ENCODE assay signal across 20 cellular contexts in the genomic region with DNA sequence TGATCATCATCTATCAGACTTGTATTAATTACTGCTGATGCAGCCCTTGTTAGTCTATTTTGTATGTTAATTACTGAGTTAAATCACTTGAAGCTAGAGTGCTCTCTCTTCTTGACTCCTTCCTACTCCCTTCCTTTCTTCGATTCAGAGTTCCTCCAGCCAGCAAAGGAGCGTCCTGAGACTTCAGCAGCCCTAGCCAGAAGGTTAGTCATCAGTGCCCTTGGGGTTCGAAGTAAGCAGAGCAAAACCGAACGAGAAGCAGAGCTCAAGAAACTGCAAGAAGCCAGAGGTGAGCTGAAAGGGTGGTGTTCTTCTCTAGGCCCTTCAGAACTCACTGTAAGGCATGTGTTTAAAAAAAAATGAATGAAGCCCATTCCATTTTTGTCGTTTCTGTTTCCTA. TPM values are rescaled to one million over a fixed set of nuclear protein-coding genes. Genes with fewer than 3 reads are reported as not detected.
"Had no signal": no experiment of that assay in that cellular context is flagged by ENCODE, and none has a peak within 500 bp of the region (broad histone marks: within the 10 kb centered on the region; RNA-seq: fewer than 3 reads in every experiment).

No MANE protein-coding gene starts in this region.

- H3K9me3 Mint-ChIP-seq: activated CD8-positive, alpha-beta T cell treated with anti-CD3 and anti-CD28 coated beads for 36 hours; activated naive CD8-positive, alpha-beta T cell treated with anti-CD3 and anti-CD28 coated beads for 36 hours; dendritic cell treated with granulocyte-macrophage colony-stimulating factor and Interleukin-4, amounts not matched to agents 40 ng/mL and 50 ng/mL, for 4 days; effector memory CD8-positive, alpha-beta T cell; immature natural killer cell; stimulated activated memory B cell treated with anti-CD40 and anti-IgM and Interleukin-4, amounts not matched to agents 10 μg/mL and 1 μg/mL and 100 μg/mL, for 72 hours had no signal

- H3K27ac Mint-ChIP-seq: activated CD8-positive, alpha-beta T cell treated with anti-CD3 and anti-CD28 coated beads for 36 hours; activated naive CD8-positive, alpha-beta T cell treated with anti-CD3 and anti-CD28 coated beads for 36 hours; dendritic cell treated with granulocyte-macrophage colony-stimulating factor and Interleukin-4, amounts not matched to agents 40 ng/mL and 50 ng/mL, for 4 days; effector memory CD8-positive, alpha-beta T cell; mesothelial cell of epicardium; stimulated activated memory B cell treated with anti-CD40 and anti-IgM and Interleukin-4, amounts not matched to agents 10 μg/mL and 1 μg/mL and 100 μg/mL, for 72 hours had no signal

- H3K9me3 ChIP-seq: lower lobe of right lung, neutrophil, thyroid gland had no signal

- DNase-seq: activated CD4-positive, alpha-beta T cell treated with anti-CD3 and anti-CD28 coated beads for 48 hours; activated CD8-positive, alpha-beta memory T cell treated with anti-CD3 and anti-CD28 coated beads, Interleukin-2, amount 50 U/mL, for 4 hours; activated CD8-positive, alpha-beta T cell treated with anti-CD3 and anti-CD28 coated beads for 36 hours; activated gamma-delta T cell treated with Interleukin-2 at 50 U/mL for 16 hours; activated naive CD8-positive, alpha-beta T cell treated with anti-CD3 and anti-CD28 coated beads for 36 hours; anterior cingulate cortex; cerebellar nuclear complex; effector memory CD8-positive, alpha-beta T cell; foreskin melanocyte; head of caudate nucleus; immature natural killer cell; left cardiac atrium; lower lobe of right lung; T-helper 2 cell; thyroid gland had no signal

- ATAC-seq: activated CD8-positive, alpha-beta T cell treated with anti-CD3 and anti-CD28 coated beads for 36 hours; effector memory CD8-positive, alpha-beta T cell; left cardiac atrium; lower lobe of right lung; stimulated activated memory B cell treated with anti-CD40 and anti-IgM and Interleukin-4, amounts not matched to agents 10 μg/mL and 1 μg/mL and 100 μg/mL, for 72 hours had no signal

- H3K4me1 Mint-ChIP-seq: activated naive CD8-positive, alpha-beta T cell treated with anti-CD3 and anti-CD28 coated beads for 36 hours; mesothelial cell of epicardium; stimulated activated memory B cell treated with anti-CD40 and anti-IgM and Interleukin-4, amounts not matched to agents 10 μg/mL and 1 μg/mL and 100 μg/mL, for 72 hours had no signal

- H3K4me1 ChIP-seq: lower lobe of right lung had no signal

- H3K27me3 ChIP-seq: neutrophil, thyroid gland had no signal

- H3K27ac ChIP-seq: epithelial cell of prostate, lower lobe of right lung, neutrophil, thyroid gland had no signal

- H3K4me3 Mint-ChIP-seq: activated CD8-positive, alpha-beta T cell treated with anti-CD3 and anti-CD28 coated beads for 36 hours; activated naive CD8-positive, alpha-beta T cell treated with anti-CD3 and anti-CD28 coated beads for 36 hours; dendritic cell treated with granulocyte-macrophage colony-stimulating factor and Interleukin-4, amounts not matched to agents 40 ng/mL and 50 ng/mL, for 4 days; effector memory CD8-positive, alpha-beta T cell; immature natural killer cell; mesothelial cell of epicardium; stimulated activated memory B cell treated with anti-CD40 and anti-IgM and Interleukin-4, amounts not matched to agents 10 μg/mL and 1 μg/mL and 100 μg/mL, for 72 hours had no signal

- H3K4me3 ChIP-seq: lower lobe of right lung, thyroid gland had no signal

- H3K27me3 Mint-ChIP-seq: activated CD8-positive, alpha-beta T cell treated with anti-CD3 and anti-CD28 coated beads for 36 hours; activated naive CD8-positive, alpha-beta T cell treated with anti-CD3 and anti-CD28 coated beads for 36 hours; dendritic cell treated with granulocyte-macrophage colony-stimulating factor and Interleukin-4, amounts not matched to agents 40 ng/mL and 50 ng/mL, for 4 days; effector memory CD8-positive, alpha-beta T cell; stimulated activated memory B cell treated with anti-CD40 and anti-IgM and Interleukin-4, amounts not matched to agents 10 μg/mL and 1 μg/mL and 100 μg/mL, for 72 hours had no signal

RNA-seq across cellular contexts. Expression of gene LOXL4, which starts 32.1 kb away (rescaled TPM):
- total RNA-seq: activated CD8-positive, alpha-beta T cell treated with anti-CD3 and anti-CD28 coated beads for 36 hours; activated naive CD8-positive, alpha-beta T cell treated with anti-CD3 and anti-CD28 coated beads for 36 hours had no signal
